Comparison of ENCODE assay signal across 27 cellular contexts in the genomic region with DNA sequence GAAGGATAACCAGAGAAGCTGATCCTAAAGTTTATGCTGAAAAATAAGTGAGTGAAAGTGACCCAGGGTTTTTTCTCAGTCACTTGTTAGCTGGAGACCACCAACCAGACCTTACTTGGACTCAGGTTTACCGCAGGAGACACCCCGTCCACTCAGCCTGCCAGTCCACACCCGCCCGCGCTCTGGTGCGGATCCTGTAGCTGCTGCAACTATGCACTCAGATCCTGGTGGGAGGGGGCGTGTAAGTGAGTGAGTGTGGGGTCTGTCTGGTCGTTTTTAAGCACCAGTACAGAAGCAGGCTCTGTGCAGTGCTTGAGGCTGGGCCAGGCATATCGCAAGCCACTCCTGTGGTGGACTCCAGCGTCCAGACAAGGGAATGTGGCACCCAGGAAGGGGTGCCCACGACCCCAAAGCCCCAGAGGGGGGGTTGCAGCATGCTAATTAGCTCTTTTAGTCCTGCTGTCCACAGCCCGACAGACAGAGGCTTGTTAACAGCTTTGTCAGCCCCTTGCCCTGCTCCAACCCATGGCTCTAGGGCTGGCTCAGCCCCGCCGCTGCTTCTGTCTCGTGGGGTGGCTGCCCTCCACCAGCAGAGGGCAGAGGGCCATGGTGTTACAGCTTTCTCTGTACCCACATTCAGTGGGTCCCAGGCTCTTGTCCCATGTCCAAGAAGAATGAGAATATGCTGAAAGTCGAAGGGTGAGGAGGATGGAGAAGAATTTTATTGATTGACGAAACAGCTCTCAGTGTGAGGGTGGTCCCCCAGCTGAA. TPM values are rescaled to one million over a fixed set of nuclear protein-coding genes. Genes with fewer than 3 reads are reported as not detected.
DNase-seq lines count a peak whose midpoint lies in the region; ATAC-seq and TF ChIP-seq lines count a peak whose summit lies in the region.
"Had no signal": no experiment of that assay in that cellular context is flagged by ENCODE, and none has a peak within 500 bp of the region (broad histone marks: within the 10 kb centered on the region; RNA-seq: fewer than 3 reads in every experiment).

No MANE protein-coding gene starts in this region.

- H3F3A ChIP-seq in neural progenitor cell (ENCODE audit: low read depth) = peaks cover 8% of the 10 kb centered on the region

- H3K27ac ChIP-seq in HUES48 (ENCODE audit: low read depth, low read length) (no peak overlapping the region), neural progenitor cell (no peak overlapping the region), coronary artery (no peak overlapping the region)
- H3K27ac ChIP-seq: BLaER1 treated with 17β-estradiol and CSF1 and Interleukin-3, amounts not matched to agents 10 nM and 100 nM; KMS-11; Peyer's patch; SK-N-MC had no signal

- peaks cover 6% of the 10 kb centered on the region for H3K27me3 Mint-ChIP-seq in neural progenitor cell (ENCODE audit: insufficient read depth, low read depth)
- H3K27me3 Mint-ChIP-seq: CD4-positive, alpha-beta T cell had no signal

- no peak overlapping the region for H3K9ac ChIP-seq in HUES48 (ENCODE audit: low read depth, low read length)
- no peak overlapping the region for H3K9ac ChIP-seq in neural progenitor cell
- H3K9ac ChIP-seq: BLaER1 treated with 17β-estradiol and CSF1 and Interleukin-3, amounts not matched to agents 10 nM and 100 nM; KMS-11 had no signal

- no peak for ATAC-seq in GM19397 (IDR thresholded peaks at IDR 0.05; ENCODE audit: unreplicated experiment)

- no peaks in the 10 kb centered on the region for H3K36me3 Mint-ChIP-seq in neural progenitor cell

- peaks cover 6% of the 10 kb centered on the region; the same call in 1 of the 2 replicates for H3K4me1 ChIP-seq in HUES48 (ENCODE audit: control insufficient read depth, insufficient read depth, low read length)
- H3K4me1 ChIP-seq in neural progenitor cell = peaks cover 26% of the 10 kb centered on the region
- H3K4me1 ChIP-seq: BLaER1 treated with 17β-estradiol and CSF1 and Interleukin-3, amounts not matched to agents 10 nM and 100 nM; Peyer's patch had no signal

- no peaks in the 10 kb centered on the region for H3K79me2 ChIP-seq in neural progenitor cell (ENCODE audit: low read depth)

- DNase-seq in ecto neural progenitor cell (ENCODE audit: low spot score) (peak; percentile 53), neural progenitor cell (ENCODE audit: low spot score) (peak; percentile 54), HuH-7 (ENCODE audit: low spot score) (no peak), coronary artery (ENCODE audit: low spot score) (no peak)
- DNase-seq: AML-193; CD4-positive, alpha-beta T cell; GDM1; IMR-90; MM.1S; NCI-H1092; NCI-H1417 treated with DMSO at 0.1 percent for 48 hours; NCI-H187; NCI-H2081 treated with DMSO at 0.1 percent for 48 hours; NCI-H2171; NCI-H226; NCI-H510A; NCI-H69; Peyer's patch; SIG-M5 had no signal

- H3K4me2 ChIP-seq in neural progenitor cell = peak overlapping the region; percentile 20
- H3K4me2 ChIP-seq: BLaER1 treated with 17β-estradiol and CSF1 and Interleukin-3, amounts not matched to agents 10 nM and 100 nM; KMS-11 had no signal

- peaks cover 31% of the 10 kb centered on the region for H3K9me3 Mint-ChIP-seq in neural progenitor cell

- TF ChIP-seq CTCF in GM12873 (IDR thresholded peaks at IDR 0.05; ENCODE audit: insufficient read depth, low read depth, low read length, missing control alignments) (peak; percentile 5), neural progenitor cell (IDR thresholded peaks at IDR 0.05) (peak; percentile 57), coronary artery (IDR thresholded peaks at IDR 0.05) (no peak)

- H3K27me3 ChIP-seq in HUES48 (ENCODE audit: control insufficient read depth, insufficient read depth, low read length) (no peaks in the 10 kb centered on the region), neural progenitor cell (no peaks in the 10 kb centered on the region)
- H3K27me3 ChIP-seq: Peyer's patch had no signal

- H3K4me3 ChIP-seq in HUES48 (ENCODE audit: low read depth, low read length) (0 out of 2 replicates have a peak overlapping the region, but pooled peaks have one; percentile 9), neural progenitor cell (no peak overlapping the region), coronary artery (no peak overlapping the region)
- H3K4me3 ChIP-seq: BLaER1 treated with 17β-estradiol and CSF1 and Interleukin-3, amounts not matched to agents 10 nM and 100 nM; Peyer's patch; SK-N-MC had no signal

- H3K4me3 Mint-ChIP-seq in neural progenitor cell = no peak overlapping the region
- H3K4me3 Mint-ChIP-seq: CD4-positive, alpha-beta T cell had no signal

- H3K36me3 ChIP-seq in HUES48 (ENCODE audit: control insufficient read depth, insufficient read depth, low read length) = no peaks in the 10 kb centered on the region
- no peaks in the 10 kb centered on the region for H3K36me3 ChIP-seq in neural progenitor cell
- H3K36me3 ChIP-seq: BLaER1 treated with 17β-estradiol and CSF1 and Interleukin-3, amounts not matched to agents 10 nM and 100 nM; Peyer's patch had no signal

- no peaks in the 10 kb centered on the region for H3K4me1 Mint-ChIP-seq in neural progenitor cell

- peak overlapping the region; percentile 59 for H2AFZ ChIP-seq in neural progenitor cell (replicated peaks)

- H3K27ac Mint-ChIP-seq in neural progenitor cell = no peak overlapping the region
- H3K27ac Mint-ChIP-seq: CD4-positive, alpha-beta T cell had no signal

- peaks cover 35% of the 10 kb centered on the region for H3K9me3 ChIP-seq in HUES48 (ENCODE audit: control insufficient read depth, insufficient read depth, low read length)
- no peaks in the 10 kb centered on the region for H3K9me3 ChIP-seq in neural progenitor cell (ENCODE audit: low read depth)
- H3K9me3 ChIP-seq: Peyer's patch had no signal

- H4K20me1 ChIP-seq in neural progenitor cell (ENCODE audit: low read depth) = no peaks in the 10 kb centered on the region
- H4K20me1 ChIP-seq: BLaER1 treated with 17β-estradiol and CSF1 and Interleukin-3, amounts not matched to agents 10 nM and 100 nM had no signal

RNA-seq across cellular contexts. Expression of gene PPP1R2C, which starts 40.4 kb away (rescaled TPM):
- not detected in 2 replicates for total RNA-seq in neural progenitor cell (ENCODE audit: low replicate concordance)
- total RNA-seq: CD4-positive, alpha-beta T cell; HT1080; IMR-90; Peyer's patch; T-helper 1 cell treated with Interleukin-12 subunit alpha and Interleukin-12 subunit beta and Interleukin-4 antibody, amounts not matched to agents 30 ng/mL and 1 ng/mL, for 36 hours had no signal

Comparison
In these comparisons a context has a peak if more than half of its experiments do, and no peak if none do; other contexts are left out.
1. DNase-seq: peak in ecto neural progenitor cell (single experiment) and neural progenitor cell (single experiment); none in HuH-7 (single experiment) and coronary artery (single experiment).